8 cellular contexts compared by ENCODE assay signal in the genomic region with DNA sequence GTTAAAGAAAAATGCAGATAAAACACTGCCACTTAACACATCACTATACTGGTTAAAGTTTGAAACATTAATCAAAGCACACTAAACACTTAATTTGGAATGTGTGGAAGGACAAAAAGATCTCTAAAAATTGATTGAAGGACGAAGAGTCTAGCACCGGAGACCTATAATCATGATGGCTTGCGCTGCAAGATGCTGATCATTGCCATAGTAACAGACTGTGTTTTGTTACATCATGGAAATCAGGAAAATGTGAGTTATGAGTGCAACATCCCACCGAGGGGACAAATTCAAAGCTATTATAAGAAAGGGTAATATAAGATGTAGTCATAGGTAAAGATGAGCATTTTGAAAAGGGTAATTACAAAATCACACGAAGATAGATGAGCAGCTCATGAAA.
"Had no signal": no experiment of that assay in that cellular context is flagged by ENCODE, and none has a peak within 500 bp of the region (broad histone marks: within the 10 kb centered on the region; RNA-seq: fewer than 3 reads in every experiment).

No MANE protein-coding gene starts in this region.

- H3K4me1 ChIP-seq: HAP-1 had no signal

- H3K27me3 Mint-ChIP-seq: IgD-negative memory B cell had no signal

- H2AFZ ChIP-seq: GM23338 had no signal

- H3K4me3 ChIP-seq: GM23338, HAP-1 had no signal

- H3K4me1 Mint-ChIP-seq: GM23338, IgD-negative memory B cell had no signal

- FAIRE-seq: HepG2 had no signal

- H3K9me3 ChIP-seq: HAP-1 had no signal

- H3K4me3 Mint-ChIP-seq: GM23338, HFFc6, IgD-negative memory B cell had no signal

- H3K4me2 ChIP-seq: GM23338 had no signal

- H3K27ac Mint-ChIP-seq: GM23338, HFFc6, IgD-negative memory B cell had no signal

- H3K36me3 ChIP-seq: HAP-1 had no signal

- H3K27ac ChIP-seq: HL-60 had no signal

- H3K9me3 Mint-ChIP-seq: GM23338 had no signal

- H3K36me3 Mint-ChIP-seq: IgD-negative memory B cell had no signal

- DNase-seq: H7, HFFc6, KBM-7 had no signal
